8 cellular contexts compared by ENCODE assay signal in the genomic region with DNA sequence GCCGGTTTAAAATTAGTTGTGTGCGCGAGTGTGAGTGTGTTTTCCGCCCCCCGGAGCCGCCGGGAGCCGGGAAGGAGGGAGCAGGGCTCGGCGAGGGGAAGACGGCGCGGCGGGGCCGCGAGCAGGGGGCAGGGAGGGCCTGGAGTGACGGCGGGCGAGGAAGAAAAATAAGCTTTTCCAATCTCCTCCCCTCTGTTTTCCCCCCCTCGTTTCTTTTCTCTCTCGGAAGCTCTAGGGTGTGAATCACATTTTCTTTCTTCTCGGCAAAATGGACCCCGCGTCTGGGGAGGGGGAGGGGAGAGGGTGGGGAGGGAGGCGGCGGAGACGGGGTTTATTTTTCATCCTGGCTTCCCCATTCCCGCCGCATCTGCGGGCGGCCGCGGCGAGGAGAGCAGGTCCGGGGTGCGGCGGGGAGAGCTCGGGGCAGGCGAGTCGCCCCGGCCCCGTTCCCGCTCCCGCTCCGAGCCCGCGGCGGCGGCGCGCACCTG. TPM values are rescaled to one million over a fixed set of nuclear protein-coding genes. Genes with fewer than 3 reads are reported as not detected.
DNase-seq lines count a peak whose midpoint lies in the region; ATAC-seq and TF ChIP-seq lines count a peak whose summit lies in the region.

No MANE protein-coding gene starts in this region.

- no peaks in the 10 kb centered on the region for H3K9me3 Mint-ChIP-seq in activated CD8-positive, alpha-beta T cell treated with anti-CD3 and anti-CD28 coated beads, Interleukin-2, amount 10 ng/mL, durations not matched to agents 7 days and 5 days (ENCODE audit: insufficient read depth)

- CTCF ChIA-PET in GM10248 (lab: Yijun Ruan, JAX): no interaction called here
- CTCF ChIA-PET in activated CD8-positive, alpha-beta T cell treated with anti-CD3 and anti-CD28 coated beads, Interleukin-2, amount 10 ng/mL, durations not matched to agents 7 days and 5 days (lab: Charles Lee): interaction anchor here (1.0 to 1.3 kb wide), 3 partner anchors 12 to 100 kb away, joined by 3 to 4 read pairs (median 3); no protein-coding TSS in a partner anchor

- peak; percentile 35 for ATAC-seq in HG03354 (IDR thresholded peaks at IDR 0.05; ENCODE audit: poor library complexity, severe bottlenecking, unreplicated experiment)
- peak; percentile 54 for ATAC-seq in activated CD8-positive, alpha-beta T cell treated with anti-CD3 and anti-CD28 coated beads, Interleukin-2, amount 10 ng/mL, durations not matched to agents 7 days and 5 days
- no peak for ATAC-seq in lung (ENCODE audit: insufficient read depth, low FRiP score)
- ATAC-seq in GM18858 (IDR thresholded peaks at IDR 0.05; ENCODE audit: unreplicated experiment): no peak

- TF ChIP-seq CTCF in GM10248 (IDR thresholded peaks at IDR 0.05; ENCODE audit: control extremely low read depth, extremely low read depth, low read depth, missing control alignments) (no peak), lung (IDR thresholded peaks at IDR 0.05; ENCODE audit: control extremely low read depth, extremely low read depth) (no peak)

- peak; percentile 56 for DNase-seq in GM10248 (ENCODE audit: extremely low spot score)
- DNase-seq in NCI-H748 treated with DMSO at 0.1 percent for 48 hours (lab: John Stamatoyannopoulos, UW): peak; percentile 95
- DNase-seq in activated CD8-positive, alpha-beta T cell treated with anti-CD3 and anti-CD28 coated beads, Interleukin-2, amount 10 ng/mL, durations not matched to agents 7 days and 5 days: peak; percentile 76
- peak; percentile 80 for DNase-seq in lung (ENCODE audit: low spot score)
- DNase-seq in stimulated activated CD4-positive, alpha-beta T cell treated with anti-CD3 and anti-CD28 coated beads, Interleukin-4, amount 100 ng/mL, for 4 hours: peak; percentile 67 to 69

- POLR2A ChIA-PET in GM10248 (lab: Yijun Ruan, JAX): interaction anchor here (0.6 to 2.4 kb wide), 6 partner anchors 8 to 408 kb away, joined by 3 to 18 read pairs (median 4); no protein-coding TSS in a partner anchor
- POLR2A ChIA-PET in activated CD8-positive, alpha-beta T cell treated with anti-CD3 and anti-CD28 coated beads, Interleukin-2, amount 10 ng/mL, durations not matched to agents 7 days and 5 days (lab: Charles Lee): interaction anchor here (0.5 to 8.5 kb wide), 14 partner anchors 9 to 1363 kb away, joined by 3 to 181 read pairs (median 5); partner anchors contain the start of genes CNPY3, RPL7L1 and TBCC

- WGBS in ectodermal cell, 2 experiments: 1% methylated on average over 49 to 50 of the region's 51 CpGs
- WGBS in lung, 2 donors: 0 to 1% methylated on average over 25 to 51 of the region's 51 CpGs

- peak overlapping the region; percentile 95 for H3K4me3 Mint-ChIP-seq in activated CD8-positive, alpha-beta T cell treated with anti-CD3 and anti-CD28 coated beads, Interleukin-2, amount 10 ng/mL, durations not matched to agents 7 days and 5 days

- H3K27me3 ChIP-seq in ectodermal cell (ENCODE audit: control insufficient read depth, insufficient read depth, low read length, poor library complexity, severe bottlenecking) (no peaks in the 10 kb centered on the region), lung (ENCODE audit: control insufficient read depth, insufficient read depth) (no peaks in the 10 kb centered on the region)

- H3K36me3 Mint-ChIP-seq in activated CD8-positive, alpha-beta T cell treated with anti-CD3 and anti-CD28 coated beads, Interleukin-2, amount 10 ng/mL, durations not matched to agents 7 days and 5 days (ENCODE audit: low read depth): peaks cover 27% of the 10 kb centered on the region

- H3K27ac ChIP-seq in ectodermal cell (ENCODE audit: insufficient read depth, low read depth, low read length, poor library complexity, severe bottlenecking) (peak overlapping the region; percentile 97), lung (ENCODE audit: low read depth in 1 of 2, low read length in 1 of 2) (peak overlapping the region; percentile 98 to 100)

- H3K27me3 Mint-ChIP-seq in activated CD8-positive, alpha-beta T cell treated with anti-CD3 and anti-CD28 coated beads, Interleukin-2, amount 10 ng/mL, durations not matched to agents 7 days and 5 days (ENCODE audit: low read depth): no peaks in the 10 kb centered on the region

- H3K4me1 ChIP-seq in ectodermal cell (ENCODE audit: control insufficient read depth, insufficient read depth, low read length) (peaks cover 7% of the 10 kb centered on the region), lung (ENCODE audit: control insufficient read depth in 2 of 2, insufficient read depth in 2 of 2, low read length in 2 of 2) (peaks cover 9 to 17% of the 10 kb centered on the region in 2 donors)

- H3K4me3 ChIP-seq in ectodermal cell (ENCODE audit: insufficient read depth, low read depth, low read length): peak overlapping the region; percentile 93
- peak overlapping the region; percentile 57 for H3K4me3 ChIP-seq in lung

- peak overlapping the region; percentile 99 for H3K27ac Mint-ChIP-seq in activated CD8-positive, alpha-beta T cell treated with anti-CD3 and anti-CD28 coated beads, Interleukin-2, amount 10 ng/mL, durations not matched to agents 7 days and 5 days

- H3K36me3 ChIP-seq in ectodermal cell (ENCODE audit: control insufficient read depth, insufficient read depth, low read length) (no peaks in the 10 kb centered on the region), lung (ENCODE audit: control insufficient read depth in 2 of 2, insufficient read depth in 2 of 2, low read length in 2 of 2) (no peaks in the 10 kb centered on the region)

- H3K9me3 ChIP-seq in ectodermal cell (ENCODE audit: control insufficient read depth, low read length) (no peaks in the 10 kb centered on the region), lung (ENCODE audit: control insufficient read depth in 2 of 2, insufficient read depth in 1 of 2, low read length in 1 of 2) (no peaks in the 10 kb centered on the region)

- H3K4me1 Mint-ChIP-seq in activated CD8-positive, alpha-beta T cell treated with anti-CD3 and anti-CD28 coated beads, Interleukin-2, amount 10 ng/mL, durations not matched to agents 7 days and 5 days (ENCODE audit: low read depth): peaks cover 25% of the 10 kb centered on the region

RNA-seq across cellular contexts. Expression of gene BICRAL, which starts 0.9 kb away (rescaled TPM):
- 10 to 100 TPM; 18.0 to 18.8 TPM for total RNA-seq in activated CD8-positive, alpha-beta T cell treated with anti-CD3 and anti-CD28 coated beads, Interleukin-2, amount 10 ng/mL, durations not matched to agents 7 days and 5 days
- 9.0 TPM for polyA plus RNA-seq in ectodermal cell (2013, experiment 1 of 4)
- polyA plus RNA-seq in ectodermal cell (2013, experiment 2 of 4): 10.9 TPM
- polyA plus RNA-seq in ectodermal cell (2013, experiment 3 of 4): 6.9 TPM
- 8.7 TPM for polyA plus RNA-seq in ectodermal cell (2013, experiment 4 of 4)
- total RNA-seq in lung: 10 to 100 TPM; 14.6 to 18.6 TPM
- 1 to 10 TPM; 2.8 to 6.8 TPM for polyA plus RNA-seq in lung

RNA-seq across cellular contexts. Expression of gene TBCC, which starts 36.8 kb away (rescaled TPM):
- total RNA-seq in activated CD8-positive, alpha-beta T cell treated with anti-CD3 and anti-CD28 coated beads, Interleukin-2, amount 10 ng/mL, durations not matched to agents 7 days and 5 days: 10 to 100 TPM; 26.7 to 29.1 TPM
- polyA plus RNA-seq in ectodermal cell (2013, experiment 1 of 4): 28.0 TPM
- 28.3 TPM for polyA plus RNA-seq in ectodermal cell (2013, experiment 2 of 4)
- polyA plus RNA-seq in ectodermal cell (2013, experiment 3 of 4): 24.3 TPM
- polyA plus RNA-seq in ectodermal cell (2013, experiment 4 of 4): 32.2 TPM
- total RNA-seq in lung: 10 to 100 TPM; 22.1 to 22.2 TPM
- 10 to 100 TPM; 21.6 to 38.0 TPM for polyA plus RNA-seq in lung

Comparison
In these comparisons a context has a peak if more than half of its experiments do, and no peak if none do; other contexts are left out.
1. ATAC-seq: peak in HG03354 (single experiment) and activated CD8-positive, alpha-beta T cell treated with anti-CD3 and anti-CD28 coated beads, Interleukin-2, amount 10 ng/mL, durations not matched to agents 7 days and 5 days (single experiment); none in lung (single experiment) and GM18858 (single experiment).
2. Peak in every context shown above with its lines, with median percentiles within 50 percentile points of each other: DNase-seq.